35 cellular contexts compared by ENCODE assay signal in genomic region chr19:3768748-3769099, GRCh38. TPM values are rescaled to one million over a fixed set of nuclear protein-coding genes. Genes with fewer than 3 reads are reported as not detected.
"Had no signal": no experiment of that assay in that cellular context is flagged by ENCODE, and none has a peak within 500 bp of the region (broad histone marks: within the 10 kb centered on the region; RNA-seq: fewer than 3 reads in every experiment).

No MANE protein-coding gene starts in this region.

- H3K36me3 Mint-ChIP-seq: activated naive CD8-positive, alpha-beta T cell had no signal

- H3K9me3 Mint-ChIP-seq: activated T-cell treated with anti-CD3 and anti-CD28 coated beads, Interleukin-2, amount 50 U/mL, for 24 hours; activated T-helper 17 cell treated with anti-CD3 and anti-CD28 coated beads, Interleukin-2, amount 50 U/mL, for 72 hours; mesothelial cell of epicardium; neural progenitor cell; stimulated activated naive B cell treated with anti-CD40 and anti-IgM and Interleukin-4, amounts not matched to agents 10 μg/mL and 1 μg/mL and 100 μg/mL, for 72 hours had no signal

- H3K27ac ChIP-seq: ascending aorta, brain microvascular endothelial cell, coronary artery, dorsolateral prefrontal cortex, gastroesophageal sphincter, hepatocyte, neural progenitor cell, parathyroid adenoma, psoas muscle, suprapubic skin, tibial nerve had no signal

- H3K27ac Mint-ChIP-seq: activated naive CD8-positive, alpha-beta T cell; activated T-cell treated with anti-CD3 and anti-CD28 coated beads, Interleukin-2, amount 50 U/mL, for 24 hours; activated T-helper 17 cell treated with anti-CD3 and anti-CD28 coated beads, Interleukin-2, amount 50 U/mL, for 72 hours; mesothelial cell of epicardium; neural progenitor cell; stimulated activated naive B cell treated with anti-CD40 and anti-IgM and Interleukin-4, amounts not matched to agents 10 μg/mL and 1 μg/mL and 100 μg/mL, for 72 hours had no signal

- H3K4me1 ChIP-seq: ascending aorta, parathyroid adenoma, tibial nerve had no signal

- H3K4me3 ChIP-seq: ascending aorta, coronary artery, dorsolateral prefrontal cortex, gastroesophageal sphincter, hepatocyte, neural progenitor cell, psoas muscle, smooth muscle cell, suprapubic skin, tibial nerve had no signal

- H3K27me3 ChIP-seq: ascending aorta, brain microvascular endothelial cell, dorsolateral prefrontal cortex, hepatocyte, neural progenitor cell, suprapubic skin, tibial nerve had no signal

- DNase-seq: activated CD4-positive, alpha-beta T cell treated with anti-CD3 and anti-CD28 coated beads, Interleukin-2, amount 50 U/mL, for 4 hours; activated CD8-positive, alpha-beta memory T cell treated with anti-CD3 and anti-CD28 coated beads, Interleukin-2, amount 50 U/mL, for 48 hours; activated T-cell treated with anti-CD3 and anti-CD28 coated beads, Interleukin-2, amount 50 U/mL, for 24 hours; brain microvascular endothelial cell; dorsolateral prefrontal cortex; effector memory CD4-positive, alpha-beta T cell; left colon; naive thymus-derived CD4-positive, alpha-beta T cell; occipital lobe; psoas muscle; stimulated activated CD4-positive, alpha-beta T cell treated with anti-CD3 and anti-CD28 coated beads, Interleukin-1b, Interleukin-23, amount 100 ng/mL, for 48 hours; stimulated activated CD4-positive, alpha-beta T cell treated with anti-CD3 and anti-CD28 coated beads, Interleukin-4, amount 100 ng/mL, for 4 hours; stimulated activated CD8-positive, alpha-beta memory T cell treated with anti-CD3 and anti-CD28 coated beads, Interleukin-4, amount 100 ng/mL, for 48 hours; stimulated activated naive B cell treated with anti-CD40 and anti-IgM and Interleukin-4, amounts not matched to agents 10 μg/mL and 1 μg/mL and 100 μg/mL, for 72 hours; T1000 had no signal

- ATAC-seq: activated T-helper 17 cell treated with anti-CD3 and anti-CD28 coated beads, Interleukin-2, amount 50 U/mL, for 72 hours; gastroesophageal sphincter; left colon; naive thymus-derived CD4-positive, alpha-beta T cell; stimulated activated naive B cell treated with anti-CD40 and anti-IgM and Interleukin-4, amounts not matched to agents 10 μg/mL and 1 μg/mL and 100 μg/mL, for 72 hours had no signal

- H3K9me3 ChIP-seq: ascending aorta, gastroesophageal sphincter, psoas muscle, suprapubic skin, tibial nerve had no signal

- H3K4me3 Mint-ChIP-seq: activated naive CD8-positive, alpha-beta T cell; activated T-cell treated with anti-CD3 and anti-CD28 coated beads, Interleukin-2, amount 50 U/mL, for 24 hours; activated T-helper 17 cell treated with anti-CD3 and anti-CD28 coated beads, Interleukin-2, amount 50 U/mL, for 72 hours; mesothelial cell of epicardium; naive thymus-derived CD4-positive, alpha-beta T cell; neural progenitor cell; stimulated activated naive B cell treated with anti-CD40 and anti-IgM and Interleukin-4, amounts not matched to agents 10 μg/mL and 1 μg/mL and 100 μg/mL, for 72 hours had no signal

- H3K36me3 ChIP-seq: neural progenitor cell had no signal

- H3K27me3 Mint-ChIP-seq: activated naive CD8-positive, alpha-beta T cell; activated T-cell treated with anti-CD3 and anti-CD28 coated beads, Interleukin-2, amount 50 U/mL, for 24 hours; activated T-helper 17 cell treated with anti-CD3 and anti-CD28 coated beads, Interleukin-2, amount 50 U/mL, for 72 hours; naive thymus-derived CD4-positive, alpha-beta T cell; stimulated activated naive B cell treated with anti-CD40 and anti-IgM and Interleukin-4, amounts not matched to agents 10 μg/mL and 1 μg/mL and 100 μg/mL, for 72 hours had no signal

RNA-seq across cellular contexts. Expression of gene RAX2, which starts 3.3 kb away (rescaled TPM):
- total RNA-seq: activated CD8-positive, alpha-beta memory T cell treated with anti-CD3 and anti-CD28 coated beads for 36 hours; activated T-helper 17 cell treated with anti-CD3 and anti-CD28 coated beads, Interleukin-2, amount 50 U/mL, for 72 hours; ascending aorta; cardiac septum; cerebellum; endothelial cell of umbilical vein; fibroblast of lung; fibroblast of villous mesenchyme; gastroesophageal sphincter; hepatocyte; left colon; liver; mesothelial cell of epicardium; naive thymus-derived CD4-positive, alpha-beta T cell; occipital lobe; psoas muscle; smooth muscle cell; suprapubic skin; tibial nerve; ureter had no signal

RNA-seq across cellular contexts. Expression of gene MATK, which starts 17.5 kb away (rescaled TPM):
- total RNA-seq: ascending aorta, endothelial cell of umbilical vein, fibroblast of villous mesenchyme, hepatocyte, smooth muscle cell had no signal
